ENCODE assay signal across 23 cellular contexts in the genomic region with DNA sequence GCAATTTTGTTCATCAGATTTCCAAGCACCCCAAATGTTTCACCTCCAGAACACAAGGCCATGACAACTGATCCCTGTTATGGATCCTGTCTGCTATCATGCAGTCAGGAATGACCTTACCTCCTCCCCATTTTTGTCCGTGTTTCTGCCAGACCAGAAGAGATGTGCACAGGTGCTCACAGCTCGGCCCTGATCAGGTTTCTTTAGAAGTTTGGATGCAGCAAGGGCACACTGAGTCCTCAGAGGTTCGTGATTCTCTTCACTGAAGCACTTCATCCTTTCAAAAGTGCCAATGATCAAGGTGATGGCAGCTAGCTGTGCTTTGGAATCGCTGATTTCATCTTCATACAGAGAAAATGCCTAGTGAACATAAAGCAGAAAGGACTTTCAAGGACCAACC.
"Had no signal": no experiment of that assay in that cellular context is flagged by ENCODE, and none has a peak within 500 bp of the region (broad histone marks: within the 10 kb centered on the region; RNA-seq: fewer than 3 reads in every experiment).

No MANE protein-coding gene starts in this region.

- H3K4me3 Mint-ChIP-seq: nephron; stimulated activated effector memory CD8-positive, alpha-beta T cell treated with anti-CD3 and anti-CD28 coated beads, Interleukin-12 subunit alpha, Interleukin-12 subunit beta, amount 100 ng/mL, for 72 hours; stimulated activated naive CD8-positive, alpha-beta T cell treated with anti-CD3 and anti-CD28 coated beads, Interleukin-15, amount 100 ng/mL, for 72 hours had no signal

- ATAC-seq: foreskin keratinocyte; left colon; left ventricle myocardium superior; psoas muscle; right lobe of liver; stimulated activated effector memory CD8-positive, alpha-beta T cell treated with anti-CD3 and anti-CD28 coated beads, Interleukin-12 subunit alpha, Interleukin-12 subunit beta, amount 100 ng/mL, for 72 hours; stimulated activated naive CD8-positive, alpha-beta T cell treated with anti-CD3 and anti-CD28 coated beads, Interleukin-15, amount 100 ng/mL, for 72 hours; upper lobe of right lung had no signal

- H3K9me3 Mint-ChIP-seq: naive B cell; nephron; stimulated activated effector memory CD8-positive, alpha-beta T cell treated with anti-CD3 and anti-CD28 coated beads, Interleukin-12 subunit alpha, Interleukin-12 subunit beta, amount 100 ng/mL, for 72 hours; stimulated activated naive CD8-positive, alpha-beta T cell treated with anti-CD3 and anti-CD28 coated beads, Interleukin-15, amount 100 ng/mL, for 72 hours had no signal

- H3K27me3 Mint-ChIP-seq: naive B cell; stimulated activated naive CD8-positive, alpha-beta T cell treated with anti-CD3 and anti-CD28 coated beads, Interleukin-15, amount 100 ng/mL, for 72 hours had no signal

- H3K27ac Mint-ChIP-seq: nephron; stimulated activated effector memory CD8-positive, alpha-beta T cell treated with anti-CD3 and anti-CD28 coated beads, Interleukin-12 subunit alpha, Interleukin-12 subunit beta, amount 100 ng/mL, for 72 hours had no signal

- H3K4me1 ChIP-seq: foreskin keratinocyte, parathyroid adenoma, right lobe of liver, testis, tibial nerve, upper lobe of right lung, vagina had no signal

- H3K4me1 Mint-ChIP-seq: nephron had no signal

- H3K27ac ChIP-seq: foreskin keratinocyte, parathyroid adenoma, psoas muscle, right lobe of liver, testis, tibial nerve, upper lobe of right lung, vagina had no signal

- H3K4me3 ChIP-seq: lung, psoas muscle, right lobe of liver, testis, tibial nerve, upper lobe of right lung, vagina had no signal

- DNase-seq: dermis blood vessel endothelial cell; erythroblast; foreskin keratinocyte; head of caudate nucleus; hippocampal formation; left colon; left ventricle myocardium superior; mesendoderm; naive B cell; psoas muscle; retina; right lobe of liver; stimulated activated CD4-positive, alpha-beta T cell treated with anti-CD3 and anti-CD28 coated beads, Interleukin-4, amount 100 ng/mL, for 1 hour; stimulated activated CD8-positive, alpha-beta memory T cell treated with anti-CD3 and anti-CD28 coated beads, Interleukin-4, amount 100 ng/mL, for 48 hours; stimulated activated naive CD8-positive, alpha-beta T cell treated with anti-CD3 and anti-CD28 coated beads, Interleukin-15, amount 100 ng/mL, for 72 hours; testis; upper lobe of right lung had no signal

- H3K9me3 ChIP-seq: psoas muscle, right lobe of liver, testis, tibial nerve, upper lobe of right lung, vagina had no signal

- H3K27me3 ChIP-seq: foreskin keratinocyte, right lobe of liver, testis, tibial nerve, upper lobe of right lung, vagina had no signal
